Comparison of ENCODE assay signal across 13 cellular contexts in genomic region chr6:56756219-56756789, GRCh38.
DNase-seq lines count a peak whose midpoint lies in the region; ATAC-seq and TF ChIP-seq lines count a peak whose summit lies in the region.
"Had no signal": no experiment of that assay in that cellular context is flagged by ENCODE, and none has a peak within 500 bp of the region (broad histone marks: within the 10 kb centered on the region; RNA-seq: fewer than 3 reads in every experiment).

No MANE protein-coding gene starts in this region.

- H3K4me1 ChIP-seq in Karpas-422 (ENCODE audit: low read length) (peaks cover 55% of the 10 kb centered on the region), lower lobe of right lung (peaks cover 42% of the 10 kb centered on the region), stomach smooth muscle (ENCODE audit: control insufficient read depth, insufficient read depth, low read length) (peaks cover 16% of the 10 kb centered on the region)

- peak overlapping the region; percentile 74 for H3K27ac Mint-ChIP-seq in chondrocyte (ENCODE audit: unreplicated experiment)

- ATAC-seq in lower lobe of right lung, result peak; percentile 11 to 57
- ATAC-seq in GM19035 (IDR thresholded peaks at IDR 0.05; ENCODE audit: unreplicated experiment), result no peak

- H3K4me3 ChIP-seq in Karpas-422 (ENCODE audit: low read length) (no peak overlapping the region), lower lobe of right lung (no peak overlapping the region), stomach smooth muscle (ENCODE audit: low read length in 2 of 2) (peak overlapping the region in 1 of 2 donors; percentile 8)

- TF ChIP-seq CTCF in chondrocyte (IDR thresholded peaks at IDR 0.05) (no peak), lower lobe of right lung (IDR thresholded peaks at IDR 0.05) (no peak)

- no peaks in the 10 kb centered on the region for H3K9me3 ChIP-seq in Karpas-422 (ENCODE audit: low read length)
- H3K9me3 ChIP-seq in lower lobe of right lung, result no peaks in the 10 kb centered on the region
- H3K9me3 ChIP-seq in stomach smooth muscle (ENCODE audit: control insufficient read depth in 2 of 2, low read length in 2 of 2), result no peaks in the 10 kb centered on the region

- H3K9ac ChIP-seq in Karpas-422 (ENCODE audit: low read length) (no peak overlapping the region), stomach smooth muscle (ENCODE audit: low read length in 2 of 2) (no peak overlapping the region)

- H3K27me3 Mint-ChIP-seq in chondrocyte (ENCODE audit: low read depth), result no peaks in the 10 kb centered on the region

- no peak overlapping the region for H3K4me3 Mint-ChIP-seq in chondrocyte (ENCODE audit: unreplicated experiment)

- no peak overlapping the region for H3K27ac ChIP-seq in Karpas-422 (ENCODE audit: low read length)
- peak overlapping the region; percentile 9 for H3K27ac ChIP-seq in lower lobe of right lung
- H3K27ac ChIP-seq in stomach smooth muscle (ENCODE audit: low read length), result peak overlapping the region; percentile 53
- H3K27ac ChIP-seq: HL-60 had no signal

- H3K36me3 ChIP-seq in Karpas-422 (ENCODE audit: insufficient read depth, low read length) (no peaks in the 10 kb centered on the region), lower lobe of right lung (no peaks in the 10 kb centered on the region), stomach smooth muscle (ENCODE audit: control insufficient read depth in 2 of 2, insufficient read depth in 2 of 2, low read length in 2 of 2) (no peaks in the 10 kb centered on the region)

- H3K27me3 ChIP-seq in Karpas-422 (ENCODE audit: low read length) (no peaks in the 10 kb centered on the region), lower lobe of right lung (ENCODE audit: low read depth) (no peaks in the 10 kb centered on the region), stomach smooth muscle (ENCODE audit: control insufficient read depth in 1 of 2, insufficient read depth in 2 of 2, low read length in 2 of 2) (no peaks in the 10 kb centered on the region)

- H3K9me3 Mint-ChIP-seq in chondrocyte (ENCODE audit: low read depth), result no peaks in the 10 kb centered on the region

- no peak overlapping the region for H3K4me2 ChIP-seq in Karpas-422 (ENCODE audit: low read depth, low read length, poor library complexity, severe bottlenecking)

- H4K20me1 ChIP-seq in Karpas-422 (ENCODE audit: insufficient read depth, low read depth, low read length), result no peaks in the 10 kb centered on the region

- no peaks in the 10 kb centered on the region for H3K9me2 ChIP-seq in Karpas-422 (replicated peaks; ENCODE audit: insufficient read depth, low read length)

- peak overlapping the region; percentile 39; the same call in 1 of the 2 replicates for H2AFZ ChIP-seq in Karpas-422 (ENCODE audit: low read length)

- peaks cover 63% of the 10 kb centered on the region for H3K4me1 Mint-ChIP-seq in chondrocyte (ENCODE audit: low read depth)

- intact Hi-C loops in lower lobe of right lung (cut with DNase I), result no loop called here

- no peak for DNase-seq in Karpas-422
- no peak for DNase-seq in chondrocyte (ENCODE audit: low spot score)
- DNase-seq in lower lobe of right lung, result no peak
- DNase-seq in cerebellar cortex (ENCODE audit: low spot score), result no peak
- DNase-seq in T1000 (lab: John Stamatoyannopoulos, UW), result no peak
- no peak for DNase-seq in EL
- DNase-seq: activated CD4-positive, alpha-beta T cell treated with anti-CD3 and anti-CD28 coated beads for 48 hours; activated gamma-delta T cell treated with Interleukin-2 at 50 U/mL for 16 hours; NCI-H1048; SW 1271 had no signal

- H3K36me3 Mint-ChIP-seq in chondrocyte (ENCODE audit: low read depth), result no peaks in the 10 kb centered on the region

- no peaks in the 10 kb centered on the region for H3K79me2 ChIP-seq in Karpas-422 (ENCODE audit: low read length)
